In genomic region chr10:25226775-25227682, GRCh38 we compare ENCODE assay signal across 7 cellular contexts. TPM values are rescaled to one million over a fixed set of nuclear protein-coding genes. Genes with fewer than 3 reads are reported as not detected.
A peak's percentile ranks its signal among the peaks of the same experiment; 100 is the strongest.
DNase-seq lines count a peak whose midpoint lies in the region; ATAC-seq and TF ChIP-seq lines count a peak whose summit lies in the region.

No MANE protein-coding gene starts in this region.

- no peak overlapping the region for H3K9ac ChIP-seq in liver (ENCODE audit: low read depth in 1 of 2, low read length in 2 of 2)

- H3K9me3 ChIP-seq in DOHH2 (ENCODE audit: control insufficient read depth, insufficient read depth, low read length), result no peaks in the 10 kb centered on the region
- H3K9me3 ChIP-seq in liver (ENCODE audit: control insufficient read depth in 4 of 4, low read length in 3 of 4), result no peaks in the 10 kb centered on the region

- TF ChIP-seq CTCF in DOHH2 (IDR thresholded peaks at IDR 0.05; ENCODE audit: low read depth, low read length, poor library complexity, severe bottlenecking) (peak; percentile 67), liver (IDR thresholded peaks at IDR 0.05; ENCODE audit: low read depth, low read length, missing input control) (peak; percentile 78)

- H3K4me2 ChIP-seq in DOHH2 (ENCODE audit: low read length), result no peak overlapping the region

- H3K4me1 ChIP-seq in DOHH2 (ENCODE audit: control insufficient read depth, low read length), result no peaks in the 10 kb centered on the region
- no peaks in the 10 kb centered on the region for H3K4me1 ChIP-seq in liver (ENCODE audit: control insufficient read depth in 4 of 4, insufficient read depth in 4 of 4, low read length in 3 of 4)

- H3K4me3 ChIP-seq in DOHH2 (ENCODE audit: low read length) (no peak overlapping the region), liver (ENCODE audit: low read depth in 1 of 3, low read length in 3 of 3) (no peak overlapping the region)

- 26% methylated on average over 7 of the region's 7 CpGs for WGBS in liver

- H3K27me3 ChIP-seq in DOHH2 (ENCODE audit: control insufficient read depth, low read length) (no peaks in the 10 kb centered on the region), liver (ENCODE audit: control insufficient read depth in 4 of 4, insufficient read depth in 4 of 4, low read length in 3 of 4) (no peaks in the 10 kb centered on the region)

- no peaks in the 10 kb centered on the region for H4K20me1 ChIP-seq in DOHH2 (ENCODE audit: control insufficient read depth, insufficient read depth, low read depth, low read length)

- DNase-seq in NCI-H748 treated with DMSO at 0.1 percent for 48 hours (lab: John Stamatoyannopoulos, UW) (peak; percentile 4), cerebellum (ENCODE audit: low spot score) (peak; percentile 15)

- H3K79me2 ChIP-seq in DOHH2 (ENCODE audit: control insufficient read depth, low read length), result no peaks in the 10 kb centered on the region

- peak; percentile 93 to 94 for TF ChIP-seq RAD21 in liver (IDR thresholded peaks at IDR 0.05)

- no peaks in the 10 kb centered on the region for H3F3A ChIP-seq in DOHH2 (ENCODE audit: control insufficient read depth, insufficient read depth)

- ATAC-seq in GM21723 (IDR thresholded peaks at IDR 0.05; ENCODE audit: unreplicated experiment), result peak; percentile 75
- ATAC-seq in HG03135 (IDR thresholded peaks at IDR 0.05; ENCODE audit: unreplicated experiment), result no peak
- no peak for ATAC-seq in HG02588 (IDR thresholded peaks at IDR 0.05; ENCODE audit: unreplicated experiment)

- no peak overlapping the region for H3K27ac ChIP-seq in DOHH2 (ENCODE audit: low read depth, low read length)
- no peak overlapping the region for H3K27ac ChIP-seq in liver (ENCODE audit: low read depth in 1 of 2, low read length in 2 of 2)

- H3K36me3 ChIP-seq in DOHH2 (ENCODE audit: control insufficient read depth, low read length) (no peaks in the 10 kb centered on the region), liver (ENCODE audit: control insufficient read depth in 4 of 4, insufficient read depth in 3 of 4, low read depth in 1 of 4, low read length in 3 of 4) (no peaks in the 10 kb centered on the region)

- H3K9me2 ChIP-seq in DOHH2 (replicated peaks; ENCODE audit: control insufficient read depth, low read length), result no peaks in the 10 kb centered on the region

TF ChIP-seq in liver, 16 proteins besides CTCF, POLR2A, EP300 and RAD21:
- TF ChIP-seq SP1 (IDR thresholded peaks at IDR 0.05) (no peak), RXRA (IDR thresholded peaks at IDR 0.05) (peak; percentile 70 to 83), YY1 (IDR thresholded peaks at IDR 0.05) (peak; percentile 14)

RNA-seq across cellular contexts. Expression of gene GPR158, which starts 52.2 kb away (rescaled TPM):
- total RNA-seq in cerebellum (8.8 TPM), liver (under 1 TPM in 1 of 2 donors, not detected in 1; 0.08 TPM)
- under 1 TPM in 1 of 2 donors, not detected in 1; 0.03 TPM for polyA plus RNA-seq in liver
